9 cellular contexts compared by ENCODE assay signal in the genomic region with DNA sequence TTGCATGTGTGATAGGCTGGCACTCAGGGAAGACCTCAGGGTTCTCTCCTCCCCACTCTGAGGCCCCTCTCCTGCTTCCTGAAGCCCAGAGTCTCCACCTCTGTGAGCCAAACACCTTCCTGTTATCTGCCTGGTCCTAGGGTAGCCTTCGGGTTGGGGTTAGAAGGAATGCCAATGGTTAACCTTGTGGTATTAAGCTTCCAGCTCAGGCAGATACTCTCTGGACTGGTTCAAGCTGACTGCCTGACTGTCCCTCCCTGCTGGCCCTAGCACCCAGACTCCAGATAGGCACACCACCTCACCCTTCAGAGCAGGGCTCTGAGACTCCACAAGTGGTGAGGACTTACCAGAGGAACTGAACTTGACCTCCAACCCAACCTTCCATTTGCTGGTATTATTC. TPM values are rescaled to one million over a fixed set of nuclear protein-coding genes. Genes with fewer than 3 reads are reported as not detected.
"Had no signal": no experiment of that assay in that cellular context is flagged by ENCODE, and none has a peak within 500 bp of the region (broad histone marks: within the 10 kb centered on the region; RNA-seq: fewer than 3 reads in every experiment).

No MANE protein-coding gene starts in this region.

RNA-seq across cellular contexts. Expression of a gene that starts 7.0 kb away (rescaled TPM):
- total RNA-seq: activated B cell treated with CpG ODN at 0.5 μM for 24 hours; activated CD4-positive, alpha-beta T cell treated with anti-CD3 and anti-CD28 coated beads, Interleukin-2, amount 10 ng/mL, durations not matched to agents 24 days and 14 days; activated CD8-positive, alpha-beta memory T cell treated with anti-CD3 and anti-CD28 coated beads, Interleukin-2, amount 10 ng/mL, durations not matched to agents 7 days and 5 days; activated T-helper 1 cell treated with anti-CD3 and anti-CD28 coated beads, Interleukin-12 subunit alpha, Interleukin-12 subunit beta, Interleukin-2, Interleukin-4 antibody, amounts not matched to agents 30 ng/mL and 10 ng/mL and 1 ng/mL, durations not matched to agents 14 hours and 24 hours and 36 hours; body of pancreas; PC-3; T-cell had no signal
- polyA plus RNA-seq: aorta had no signal

RNA-seq across cellular contexts. Expression of a gene that starts 36.8 kb away (rescaled TPM):
- total RNA-seq: activated B cell treated with CpG ODN at 0.5 μM for 24 hours; activated CD4-positive, alpha-beta T cell treated with anti-CD3 and anti-CD28 coated beads, Interleukin-2, amount 10 ng/mL, durations not matched to agents 24 days and 14 days; activated T-helper 1 cell treated with anti-CD3 and anti-CD28 coated beads, Interleukin-12 subunit alpha, Interleukin-12 subunit beta, Interleukin-2, Interleukin-4 antibody, amounts not matched to agents 30 ng/mL and 10 ng/mL and 1 ng/mL, durations not matched to agents 14 hours and 24 hours and 36 hours; aorta; body of pancreas; PC-3; Right ventricle myocardium inferior had no signal
- polyA plus RNA-seq: aorta had no signal

RNA-seq across cellular contexts. Expression of a gene that starts 49.4 kb away (rescaled TPM):
- total RNA-seq: activated B cell treated with CpG ODN at 0.5 μM for 24 hours; activated CD4-positive, alpha-beta T cell treated with anti-CD3 and anti-CD28 coated beads, Interleukin-2, amount 10 ng/mL, durations not matched to agents 24 days and 14 days; activated CD8-positive, alpha-beta memory T cell treated with anti-CD3 and anti-CD28 coated beads, Interleukin-2, amount 10 ng/mL, durations not matched to agents 7 days and 5 days; activated T-helper 1 cell treated with anti-CD3 and anti-CD28 coated beads, Interleukin-12 subunit alpha, Interleukin-12 subunit beta, Interleukin-2, Interleukin-4 antibody, amounts not matched to agents 30 ng/mL and 10 ng/mL and 1 ng/mL, durations not matched to agents 14 hours and 24 hours and 36 hours; aorta had no signal
- polyA plus RNA-seq: aorta had no signal
